In genomic region chr1:232950197-232950918, GRCh38 we compare ENCODE assay signal across 8 cellular contexts.
DNase-seq lines count a peak whose midpoint lies in the region; TF ChIP-seq lines count a peak whose summit lies in the region.

A gene with protein sequence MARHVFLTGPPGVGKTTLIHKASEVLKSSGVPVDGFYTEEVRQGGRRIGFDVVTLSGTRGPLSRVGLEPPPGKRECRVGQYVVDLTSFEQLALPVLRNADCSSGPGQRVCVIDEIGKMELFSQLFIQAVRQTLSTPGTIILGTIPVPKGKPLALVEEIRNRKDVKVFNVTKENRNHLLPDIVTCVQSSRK (plus strand): TSS chr1:232950611. CDS start chr1:232950711, 100 bp downstream.

- H3K9me3 Mint-ChIP-seq in nephron = no peaks in the 10 kb centered on the region
- H3K9me3 Mint-ChIP-seq in stimulated activated naive CD8-positive, alpha-beta T cell treated with anti-CD3 and anti-CD28 coated beads, Interleukin-15, Interleukin-2, amounts not matched to agents 100 ng/mL and 50 ng/mL, for 24 hours = no peaks in the 10 kb centered on the region

- DNase-seq in EH (ENCODE audit: low read depth) (peak; percentile 92), GOT3 (lab: John Stamatoyannopoulos, UW) (peak; percentile 88), LNCaP clone FGC (ENCODE audit: low read depth) (peak; percentile 63), fibroblast of pulmonary artery (ENCODE audit: low read depth) (peak; percentile 94)
- DNase-seq in activated T-helper 9 cell treated with anti-CD3 and anti-CD28 coated beads, Interleukin-2, amount 50 U/mL, for 16 hours (ENCODE audit: low read depth) = peak; percentile 94

- peaks cover 47% of the 10 kb centered on the region for H3K4me1 Mint-ChIP-seq in nephron
- peaks cover 50% of the 10 kb centered on the region for H3K4me1 Mint-ChIP-seq in stimulated activated naive CD8-positive, alpha-beta T cell treated with anti-CD3 and anti-CD28 coated beads, Interleukin-15, Interleukin-2, amounts not matched to agents 100 ng/mL and 50 ng/mL, for 24 hours (ENCODE audit: low read depth)

- peak within 1 kb of the TSS; percentile 97 to 99 (median 98) for H3K4me3 Mint-ChIP-seq in nephron
- peak within 1 kb of the TSS; percentile 94 for H3K4me3 Mint-ChIP-seq in stimulated activated naive CD8-positive, alpha-beta T cell treated with anti-CD3 and anti-CD28 coated beads, Interleukin-15, Interleukin-2, amounts not matched to agents 100 ng/mL and 50 ng/mL, for 24 hours

- no peaks in the 10 kb centered on the region for H3K27me3 Mint-ChIP-seq in nephron (ENCODE audit: low read depth)
- H3K27me3 Mint-ChIP-seq in stimulated activated naive CD8-positive, alpha-beta T cell treated with anti-CD3 and anti-CD28 coated beads, Interleukin-15, Interleukin-2, amounts not matched to agents 100 ng/mL and 50 ng/mL, for 24 hours = no peaks in the 10 kb centered on the region

- TF ChIP-seq CTCF in LNCaP clone FGC (IDR thresholded peaks at IDR 0.05; ENCODE audit: control insufficient read depth, extremely low read depth, insufficient read depth) (no peak), fibroblast of pulmonary artery (IDR thresholded peaks at IDR 0.05; ENCODE audit: low read length, missing control alignments) (no peak), nephron (IDR thresholded peaks at IDR 0.05; ENCODE audit: unreplicated experiment in 3 of 3) (peak in 1 of 3 experiments; percentile 18)

- peak within 1 kb of the TSS; percentile 96 to 99 (median 99) for H3K27ac Mint-ChIP-seq in nephron
- peak within 1 kb of the TSS; percentile 94 for H3K27ac Mint-ChIP-seq in stimulated activated naive CD8-positive, alpha-beta T cell treated with anti-CD3 and anti-CD28 coated beads, Interleukin-15, Interleukin-2, amounts not matched to agents 100 ng/mL and 50 ng/mL, for 24 hours

- peak; percentile 74 for TF ChIP-seq POLR2A in Raji (IDR thresholded peaks at IDR 0.05; ENCODE audit: insufficient read depth, low read depth, low read length)

- H3K4me3 ChIP-seq in LNCaP clone FGC (ENCODE audit: low read depth, low read length) (peak within 1 kb of the TSS; percentile 79), fibroblast of pulmonary artery (replicated peaks; ENCODE audit: low read depth, low read length) (peak within 1 kb of the TSS; percentile 87)

- peaks cover 6% of the 10 kb centered on the region for H3K36me3 Mint-ChIP-seq in nephron (ENCODE audit: low read depth)
- H3K36me3 Mint-ChIP-seq in stimulated activated naive CD8-positive, alpha-beta T cell treated with anti-CD3 and anti-CD28 coated beads, Interleukin-15, Interleukin-2, amounts not matched to agents 100 ng/mL and 50 ng/mL, for 24 hours (ENCODE audit: low read depth) = peaks cover 12% of the 10 kb centered on the region

Comparison
In these comparisons a context has a peak if more than half of its experiments do, and no peak if none do; other contexts are left out.
1. Peak in every context shown above with its lines: DNase-seq and H3K4me3 ChIP-seq.